1 cellular context compared by ENCODE assay signal in genomic region chr17:75033346-75034235, GRCh38.
TF ChIP-seq lines count a peak whose summit lies in the region.

No MANE protein-coding gene starts in this region.

TF ChIP-seq in HepG2, 621 proteins besides CTCF, POLR2A, EP300 and RAD21 (continues in another document):
- TF ChIP-seq YEATS4 (CRISPR knock-in tag; IDR thresholded peaks at IDR 0.05; ENCODE audit: borderline replicate concordance) (no peak; the same call in 1 of the 2 replicates), ZNF761 (CRISPR knock-in tag; conservative IDR thresholded peaks at IDR 0.05) (peak; percentile 80; the same call in 1 of the 2 replicates), RFXANK (CRISPR knock-in tag; IDR thresholded peaks at IDR 0.05) (peak; percentile 27), ZNF281 (CRISPR knock-in tag; IDR thresholded peaks at IDR 0.05; ENCODE audit: borderline replicate concordance) (no peak), ETV5 (CRISPR knock-in tag; IDR thresholded peaks at IDR 0.05; ENCODE audit: borderline replicate concordance) (peak; percentile 73; the same call in 1 of the 2 replicates), ZNF616 (CRISPR knock-in tag; IDR thresholded peaks at IDR 0.05; ENCODE audit: low read depth) (peak; percentile 95; the same call in 1 of the 2 replicates), RFX1 (IDR thresholded peaks at IDR 0.05) (peak; percentile 40; the same call in 1 of the 2 replicates), ZNF230 (CRISPR knock-in tag; IDR thresholded peaks at IDR 0.05) (peak; percentile 81), ZSCAN20 (CRISPR knock-in tag; IDR thresholded peaks at IDR 0.05; ENCODE audit: borderline replicate concordance) (peak; percentile 63; the same call in 1 of the 2 replicates), MTA1 (CRISPR knock-in tag; IDR thresholded peaks at IDR 0.05; ENCODE audit: borderline replicate concordance) (peak; percentile 66), KDM4B (CRISPR knock-in tag; IDR thresholded peaks at IDR 0.05) (peak; percentile 94), ZSCAN21 (CRISPR knock-in tag; IDR thresholded peaks at IDR 0.05; ENCODE audit: borderline replicate concordance) (peak; percentile 93), SNAI1 (CRISPR knock-in tag; IDR thresholded peaks at IDR 0.05; ENCODE audit: borderline replicate concordance) (no peak), ZSCAN30 (CRISPR knock-in tag; IDR thresholded peaks at IDR 0.05) (no peak; the same call in 1 of the 2 replicates), SIX4 (CRISPR knock-in tag; IDR thresholded peaks at IDR 0.05) (peak; percentile 77; the same call in 1 of the 2 replicates), REPIN1 (CRISPR knock-in tag; IDR thresholded peaks at IDR 0.05; ENCODE audit: borderline replicate concordance, low read depth) (peak; percentile 75), EEA1 (CRISPR knock-in tag; IDR thresholded peaks at IDR 0.05; ENCODE audit: borderline replicate concordance) (no peak), ZNF138 (CRISPR knock-in tag; IDR thresholded peaks at IDR 0.05; ENCODE audit: low read depth) (peak; percentile 93), THAP7 (CRISPR knock-in tag; IDR thresholded peaks at IDR 0.05) (no peak; the same call in 1 of the 2 replicates), SRSF4 (IDR thresholded peaks at IDR 0.05; ENCODE audit: low read depth, low read length, poor library complexity, severe bottlenecking) (no peak), ZBTB26 (CRISPR knock-in tag; IDR thresholded peaks at IDR 0.05; ENCODE audit: borderline replicate concordance) (peak; percentile 80; the same call in 1 of the 2 replicates), ZBTB34 (CRISPR knock-in tag; IDR thresholded peaks at IDR 0.05) (peak; percentile 13; the same call in 1 of the 2 replicates), USF2 (IDR thresholded peaks at IDR 0.05; ENCODE audit: low read depth, low read length) (peak; percentile 64; the same call in 1 of the 2 replicates), USF2 (CRISPR knock-in tag; IDR thresholded peaks at IDR 0.05; ENCODE audit: borderline replicate concordance) (peak; percentile 80), NKX3-1 (CRISPR knock-in tag; IDR thresholded peaks at IDR 0.05) (peak; percentile 74; the same call in 1 of the 2 replicates), RFX5 (IDR thresholded peaks at IDR 0.05; ENCODE audit: low read depth, low read length) (no peak), ZBTB46 (CRISPR knock-in tag; IDR thresholded peaks at IDR 0.05; ENCODE audit: borderline replicate concordance) (no peak), ZNF207 (IDR thresholded peaks at IDR 0.05; ENCODE audit: borderline replicate concordance) (no peak), ZFP36 (IDR thresholded peaks at IDR 0.05; ENCODE audit: borderline replicate concordance, low read depth, low read length, partially characterized antibody) (no peak), SMAD9 (CRISPR knock-in tag; IDR thresholded peaks at IDR 0.05) (no peak), ARNT (IDR thresholded peaks at IDR 0.05) (no peak), ZNF282 (IDR thresholded peaks at IDR 0.05; ENCODE audit: partially characterized antibody) (no peak), CBX2 (IDR thresholded peaks at IDR 0.05; ENCODE audit: low read depth, low read length) (no peak), CBX2 (CRISPR knock-in tag; IDR thresholded peaks at IDR 0.05; ENCODE audit: low read depth) (no peak), ZNF460 (CRISPR knock-in tag; IDR thresholded peaks at IDR 0.05; ENCODE audit: borderline replicate concordance) (no peak), NRL (CRISPR knock-in tag; IDR thresholded peaks at IDR 0.05; ENCODE audit: borderline replicate concordance) (peak; percentile 79), PRDM4 (CRISPR knock-in tag; IDR thresholded peaks at IDR 0.05; ENCODE audit: borderline replicate concordance) (no peak), ZNF18 (CRISPR knock-in tag; IDR thresholded peaks at IDR 0.05; ENCODE audit: insufficient replicate concordance) (peak; percentile 81), SOX5 (CRISPR knock-in tag; IDR thresholded peaks at IDR 0.05; ENCODE audit: borderline replicate concordance) (no peak; the same call in 1 of the 2 replicates), ZNF724P (CRISPR knock-in tag; IDR thresholded peaks at IDR 0.05; ENCODE audit: borderline replicate concordance) (no peak), ZSCAN29 (CRISPR knock-in tag; conservative IDR thresholded peaks at IDR 0.05) (peak; percentile 79; the same call in 1 of the 2 replicates), RELA (CRISPR knock-in tag; IDR thresholded peaks at IDR 0.05) (peak; percentile 92; the same call in 1 of the 2 replicates), ZNF451 (CRISPR knock-in tag; IDR thresholded peaks at IDR 0.05) (peak; percentile 47; the same call in 1 of the 2 replicates), PBX3 (CRISPR knock-in tag; IDR thresholded peaks at IDR 0.05; ENCODE audit: borderline replicate concordance) (no peak), ZSCAN5A (CRISPR knock-in tag; IDR thresholded peaks at IDR 0.05; ENCODE audit: borderline replicate concordance) (no peak), SALL2 (CRISPR knock-in tag; IDR thresholded peaks at IDR 0.05) (peak; percentile 59; the same call in 1 of the 2 replicates), ZNF20 (CRISPR knock-in tag; IDR thresholded peaks at IDR 0.05) (no peak), ZNF781 (CRISPR knock-in tag; IDR thresholded peaks at IDR 0.05; ENCODE audit: borderline replicate concordance, not compliant biosample characterization) (no peak), ISL2 (CRISPR knock-in tag; IDR thresholded peaks at IDR 0.05) (peak; percentile 63)
